ENCODE assay signal across 8 cellular contexts in genomic region chr16:85350973-85351372, GRCh38.
A peak's percentile ranks its signal among the peaks of the same experiment; 100 is the strongest.
DNase-seq lines count a peak whose midpoint lies in the region; ATAC-seq and TF ChIP-seq lines count a peak whose summit lies in the region.

No MANE protein-coding gene starts in this region.

- H3K9ac ChIP-seq in stomach smooth muscle (ENCODE audit: low read length in 2 of 2) = no peak overlapping the region

- peak; percentile 93 for DNase-seq in AG08396 (ENCODE audit: low spot score)
- peak; percentile 97 for DNase-seq in NCI-H1092 treated with DMSO at 0.1 percent for 48 hours (lab: John Stamatoyannopoulos, UW)
- no peak for DNase-seq in WERI-Rb-1
- DNase-seq in heart right ventricle = peak; percentile 78 to 90
- DNase-seq in activated T-cell treated with anti-CD3 and anti-CD28 coated beads, Interleukin-2, amount 50 U/mL, for 24 hours = no peak
- DNase-seq in activated effector memory CD4-positive, alpha-beta T cell treated with anti-CD3 and anti-CD28 coated beads, Interleukin-2, amount 50 U/mL, for 16 hours = no peak

- H3K9me3 Mint-ChIP-seq in activated T-cell treated with anti-CD3 and anti-CD28 coated beads, Interleukin-2, amount 50 U/mL, for 24 hours = peaks cover 2% of the 10 kb centered on the region

- intact Hi-C loops in heart right ventricle (cut with DNase I) = no loop called here

- H3K36me3 Mint-ChIP-seq in activated T-cell treated with anti-CD3 and anti-CD28 coated beads, Interleukin-2, amount 50 U/mL, for 24 hours (ENCODE audit: low read depth) = no peaks in the 10 kb centered on the region

- TF ChIP-seq CTCF in WERI-Rb-1 (IDR thresholded peaks at IDR 0.05; ENCODE audit: low read depth, low read length) (no peak), heart right ventricle (IDR thresholded peaks at IDR 0.05) (no peak)

- H3K4me1 Mint-ChIP-seq in activated T-cell treated with anti-CD3 and anti-CD28 coated beads, Interleukin-2, amount 50 U/mL, for 24 hours (ENCODE audit: low read depth) = no peaks in the 10 kb centered on the region

- no peak overlapping the region for H3K4me3 Mint-ChIP-seq in activated T-cell treated with anti-CD3 and anti-CD28 coated beads, Interleukin-2, amount 50 U/mL, for 24 hours

- ATAC-seq in heart right ventricle (peak; percentile 71 to 95 (median 90)), HG03521 (IDR thresholded peaks at IDR 0.05; ENCODE audit: unreplicated experiment) (no peak)

- H3K36me3 ChIP-seq in WERI-Rb-1 (no peaks in the 10 kb centered on the region), heart right ventricle (no peaks in the 10 kb centered on the region), stomach smooth muscle (ENCODE audit: control insufficient read depth in 2 of 2, insufficient read depth in 2 of 2, low read length in 2 of 2) (no peaks in the 10 kb centered on the region)

- H3K9me3 ChIP-seq in WERI-Rb-1 (ENCODE audit: severe bottlenecking) (no peaks in the 10 kb centered on the region), heart right ventricle (peaks cover 0 to 5% (median 0%) of the 10 kb centered on the region in 11 donors), stomach smooth muscle (ENCODE audit: control insufficient read depth in 2 of 2, low read length in 2 of 2) (no peaks in the 10 kb centered on the region)

- H3K4me1 ChIP-seq in heart right ventricle (peaks cover 0 to 16% (median 7%) of the 10 kb centered on the region in 9 donors), stomach smooth muscle (ENCODE audit: control insufficient read depth, insufficient read depth, low read length) (peaks cover 36% of the 10 kb centered on the region)

- no peaks in the 10 kb centered on the region for H3K27me3 Mint-ChIP-seq in activated T-cell treated with anti-CD3 and anti-CD28 coated beads, Interleukin-2, amount 50 U/mL, for 24 hours

- H3K27me3 ChIP-seq in WERI-Rb-1 (ENCODE audit: insufficient read depth, low read depth, severe bottlenecking) (no peaks in the 10 kb centered on the region), heart right ventricle (no peaks in the 10 kb centered on the region), stomach smooth muscle (ENCODE audit: control insufficient read depth in 1 of 2, insufficient read depth in 2 of 2, low read length in 2 of 2) (no peaks in the 10 kb centered on the region)

- no peak overlapping the region for H3K27ac Mint-ChIP-seq in activated T-cell treated with anti-CD3 and anti-CD28 coated beads, Interleukin-2, amount 50 U/mL, for 24 hours

- H3K27ac ChIP-seq in WERI-Rb-1 (peak overlapping the region; percentile 48), heart right ventricle (no peak overlapping the region), stomach smooth muscle (ENCODE audit: low read length) (peak overlapping the region; percentile 53)

- WGBS in heart right ventricle, 2 donors = 28 to 40% methylated on average over 4 of the region's 4 CpGs

- H3K4me3 ChIP-seq in WERI-Rb-1 (ENCODE audit: low read depth, low read length) = no peak overlapping the region
- no peak overlapping the region for H3K4me3 ChIP-seq in heart right ventricle
- H3K4me3 ChIP-seq in stomach smooth muscle (ENCODE audit: low read length in 2 of 2) = no peak overlapping the region

Comparison
In these comparisons a context has a peak if more than half of its experiments do, and no peak if none do; other contexts are left out.
1. DNase-seq: peak in AG08396 (single experiment), NCI-H1092 treated with DMSO at 0.1 percent for 48 hours (single experiment) and heart right ventricle (2 of 2); none in WERI-Rb-1 (single experiment), activated T-cell treated with anti-CD3 and anti-CD28 coated beads, Interleukin-2, amount 50 U/mL, for 24 hours (single experiment) and activated effector memory CD4-positive, alpha-beta T cell treated with anti-CD3 and anti-CD28 coated beads, Interleukin-2, amount 50 U/mL, for 16 hours (single experiment).
2. H3K27ac ChIP-seq: peak in WERI-Rb-1 (single experiment) and stomach smooth muscle (single experiment); none in heart right ventricle (0 of 10).